Comparison of ENCODE assay signal across 1 cellular context in the genomic region with DNA sequence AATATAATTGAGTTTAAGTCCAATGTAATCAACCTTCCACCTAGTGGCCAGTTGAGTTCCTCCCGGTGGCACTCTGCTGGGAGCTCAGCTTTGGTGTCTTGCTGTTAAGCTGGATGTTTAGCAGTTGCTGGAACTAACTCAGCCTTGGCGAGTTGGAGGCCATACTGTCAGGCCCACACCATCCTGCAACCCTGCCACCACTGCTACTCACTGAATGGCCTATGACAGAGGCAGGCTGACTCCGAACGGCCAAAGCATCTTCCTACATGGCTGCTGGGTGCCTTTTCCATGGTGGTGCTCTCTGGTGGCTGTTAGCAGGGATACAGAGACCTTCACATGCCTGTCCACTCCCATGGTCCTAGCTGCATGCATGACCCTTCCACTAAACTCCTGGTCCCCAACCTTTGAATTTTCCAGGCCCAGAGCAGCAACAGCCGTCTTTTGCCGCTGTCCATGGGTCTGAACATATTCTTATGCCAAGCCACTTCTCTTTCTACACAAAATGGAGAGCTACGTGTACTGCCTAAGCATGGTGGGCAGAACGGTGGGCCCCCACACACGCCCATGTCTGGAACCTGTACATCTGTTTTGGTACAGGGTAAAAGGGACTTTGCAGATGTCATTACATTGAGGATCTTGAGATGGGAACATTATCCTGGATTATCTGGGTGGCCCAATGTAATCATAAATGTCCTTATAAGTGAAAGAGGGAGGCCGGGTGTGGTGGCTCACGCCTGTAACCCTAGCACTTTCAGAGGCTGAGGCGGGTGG.
TF ChIP-seq lines count a peak whose summit lies in the region.

No MANE protein-coding gene starts in this region.

TF ChIP-seq in HepG2, 621 proteins besides CTCF, POLR2A, EP300 and RAD21 (continued from another document and continues in another):
- TF ChIP-seq MIXL1 (CRISPR knock-in tag; IDR thresholded peaks at IDR 0.05): 0 out of 2 replicates have a peak, but pooled peaks have one; percentile 17
- no peak for TF ChIP-seq SRY (CRISPR knock-in tag; IDR thresholded peaks at IDR 0.05)
- TF ChIP-seq, protein P1, sequence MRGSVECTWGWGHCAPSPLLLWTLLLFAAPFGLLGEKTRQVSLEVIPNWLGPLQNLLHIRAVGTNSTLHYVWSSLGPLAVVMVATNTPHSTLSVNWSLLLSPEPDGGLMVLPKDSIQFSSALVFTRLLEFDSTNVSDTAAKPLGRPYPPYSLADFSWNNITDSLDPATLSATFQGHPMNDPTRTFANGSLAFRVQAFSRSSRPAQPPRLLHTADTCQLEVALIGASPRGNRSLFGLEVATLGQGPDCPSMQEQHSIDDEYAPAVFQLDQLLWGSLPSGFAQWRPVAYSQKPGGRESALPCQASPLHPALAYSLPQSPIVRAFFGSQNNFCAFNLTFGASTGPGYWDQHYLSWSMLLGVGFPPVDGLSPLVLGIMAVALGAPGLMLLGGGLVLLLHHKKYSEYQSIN (CRISPR knock-in tag; IDR thresholded peaks at IDR 0.05; ENCODE audit: borderline replicate concordance): no peak
- TF ChIP-seq, protein P2, sequence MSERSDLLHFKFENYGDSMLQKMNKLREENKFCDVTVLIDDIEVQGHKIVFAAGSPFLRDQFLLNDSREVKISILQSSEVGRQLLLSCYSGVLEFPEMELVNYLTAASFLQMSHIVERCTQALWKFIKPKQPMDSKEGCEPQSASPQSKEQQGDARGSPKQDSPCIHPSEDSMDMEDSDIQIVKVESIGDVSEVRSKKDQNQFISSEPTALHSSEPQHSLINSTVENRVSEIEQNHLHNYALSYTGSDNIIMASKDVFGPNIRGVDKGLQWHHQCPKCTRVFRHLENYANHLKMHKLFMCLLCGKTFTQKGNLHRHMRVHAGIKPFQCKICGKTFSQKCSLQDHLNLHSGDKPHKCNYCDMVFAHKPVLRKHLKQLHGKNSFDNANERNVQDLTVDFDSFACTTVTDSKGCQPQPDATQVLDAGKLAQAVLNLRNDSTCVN (CRISPR knock-in tag; IDR thresholded peaks at IDR 0.05; ENCODE audit: borderline replicate concordance): 0 out of 2 replicates have a peak, but pooled peaks have one; percentile 31
- no peak for TF ChIP-seq CCAR2 (optimal IDR thresholded peaks at IDR 0.05; ENCODE audit: low read depth, low read length)
- 0 out of 2 replicates have a peak, but pooled peaks have one; percentile 18 for TF ChIP-seq NCOA2 (CRISPR knock-in tag; IDR thresholded peaks at IDR 0.05)
- TF ChIP-seq CBX5 (CRISPR knock-in tag; IDR thresholded peaks at IDR 0.05; ENCODE audit: borderline replicate concordance): peak; percentile 55; the same call in 1 of the 2 replicates
- no peak for TF ChIP-seq ZNF317 (CRISPR knock-in tag; IDR thresholded peaks at IDR 0.05)
- TF ChIP-seq, protein P3, sequence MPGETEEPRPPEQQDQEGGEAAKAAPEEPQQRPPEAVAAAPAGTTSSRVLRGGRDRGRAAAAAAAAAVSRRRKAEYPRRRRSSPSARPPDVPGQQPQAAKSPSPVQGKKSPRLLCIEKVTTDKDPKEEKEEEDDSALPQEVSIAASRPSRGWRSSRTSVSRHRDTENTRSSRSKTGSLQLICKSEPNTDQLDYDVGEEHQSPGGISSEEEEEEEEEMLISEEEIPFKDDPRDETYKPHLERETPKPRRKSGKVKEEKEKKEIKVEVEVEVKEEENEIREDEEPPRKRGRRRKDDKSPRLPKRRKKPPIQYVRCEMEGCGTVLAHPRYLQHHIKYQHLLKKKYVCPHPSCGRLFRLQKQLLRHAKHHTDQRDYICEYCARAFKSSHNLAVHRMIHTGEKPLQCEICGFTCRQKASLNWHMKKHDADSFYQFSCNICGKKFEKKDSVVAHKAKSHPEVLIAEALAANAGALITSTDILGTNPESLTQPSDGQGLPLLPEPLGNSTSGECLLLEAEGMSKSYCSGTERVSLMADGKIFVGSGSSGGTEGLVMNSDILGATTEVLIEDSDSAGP (CRISPR knock-in tag; IDR thresholded peaks at IDR 0.05; ENCODE audit: borderline replicate concordance): peak; percentile 60
- TF ChIP-seq ZNF644 (CRISPR knock-in tag; IDR thresholded peaks at IDR 0.05; ENCODE audit: low read depth): peak; percentile 55; the same call in 1 of the 2 replicates
- 0 out of 2 replicates have a peak, but pooled peaks have one; percentile 17 for TF ChIP-seq ZNF292 (CRISPR knock-in tag; IDR thresholded peaks at IDR 0.05; ENCODE audit: borderline replicate concordance, low read depth)
- TF ChIP-seq ZFX (CRISPR knock-in tag; IDR thresholded peaks at IDR 0.05; ENCODE audit: low read depth): 0 out of 2 replicates have a peak, but pooled peaks have one; percentile 15
- TF ChIP-seq WIZ (CRISPR knock-in tag; IDR thresholded peaks at IDR 0.05): no peak
- 0 out of 2 replicates have a peak, but pooled peaks have one; percentile 71 for TF ChIP-seq SMAD1 (CRISPR knock-in tag; IDR thresholded peaks at IDR 0.05; ENCODE audit: borderline replicate concordance, low read depth)
- peak; percentile 65; the same call in 1 of the 2 replicates for TF ChIP-seq ZNF891 (CRISPR knock-in tag; IDR thresholded peaks at IDR 0.05)
- no peak for TF ChIP-seq HMGA1 (CRISPR knock-in tag; conservative IDR thresholded peaks at IDR 0.05)
- TF ChIP-seq MYNN (CRISPR knock-in tag; IDR thresholded peaks at IDR 0.05; ENCODE audit: low read depth): no peak
- TF ChIP-seq, protein P4, sequence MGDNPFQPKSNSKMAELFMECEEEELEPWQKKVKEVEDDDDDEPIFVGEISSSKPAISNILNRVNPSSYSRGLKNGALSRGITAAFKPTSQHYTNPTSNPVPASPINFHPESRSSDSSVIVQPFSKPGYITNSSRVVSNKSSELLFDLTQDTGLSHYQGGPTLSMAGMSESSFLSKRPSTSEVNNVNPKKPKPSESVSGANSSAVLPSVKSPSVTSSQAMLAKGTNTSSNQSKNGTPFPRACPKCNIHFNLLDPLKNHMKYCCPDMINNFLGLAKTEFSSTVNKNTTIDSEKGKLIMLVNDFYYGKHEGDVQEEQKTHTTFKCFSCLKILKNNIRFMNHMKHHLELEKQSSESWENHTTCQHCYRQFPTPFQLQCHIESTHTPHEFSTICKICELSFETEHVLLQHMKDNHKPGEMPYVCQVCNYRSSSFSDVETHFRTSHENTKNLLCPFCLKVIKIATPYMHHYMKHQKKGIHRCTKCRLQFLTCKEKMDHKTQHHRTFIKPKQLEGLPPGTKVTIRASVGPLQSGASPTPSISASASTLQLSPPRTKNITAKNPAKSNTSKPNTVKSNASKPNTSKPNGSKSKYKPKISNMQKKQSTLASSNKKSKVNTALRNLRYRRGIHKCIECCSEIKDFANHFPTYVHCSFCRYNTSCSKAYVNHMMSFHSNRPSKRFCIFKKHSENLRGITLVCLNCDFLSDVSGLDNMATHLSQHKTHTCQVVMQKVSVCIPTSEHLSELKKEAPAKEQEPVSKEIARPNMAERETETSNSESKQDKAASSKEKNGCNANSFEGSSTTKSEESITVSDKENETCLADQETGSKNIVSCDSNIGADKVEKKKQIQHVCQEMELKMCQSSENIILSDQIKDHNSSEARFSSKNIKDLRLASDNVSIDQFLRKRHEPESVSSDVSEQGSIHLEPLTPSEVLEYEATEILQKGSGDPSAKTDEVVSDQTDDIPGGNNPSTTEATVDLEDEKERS (CRISPR knock-in tag; IDR thresholded peaks at IDR 0.05): no peak
- TF ChIP-seq SRSF1 (optimal IDR thresholded peaks at IDR 0.05; ENCODE audit: low read depth, low read length): no peak
- TF ChIP-seq, protein P5, sequence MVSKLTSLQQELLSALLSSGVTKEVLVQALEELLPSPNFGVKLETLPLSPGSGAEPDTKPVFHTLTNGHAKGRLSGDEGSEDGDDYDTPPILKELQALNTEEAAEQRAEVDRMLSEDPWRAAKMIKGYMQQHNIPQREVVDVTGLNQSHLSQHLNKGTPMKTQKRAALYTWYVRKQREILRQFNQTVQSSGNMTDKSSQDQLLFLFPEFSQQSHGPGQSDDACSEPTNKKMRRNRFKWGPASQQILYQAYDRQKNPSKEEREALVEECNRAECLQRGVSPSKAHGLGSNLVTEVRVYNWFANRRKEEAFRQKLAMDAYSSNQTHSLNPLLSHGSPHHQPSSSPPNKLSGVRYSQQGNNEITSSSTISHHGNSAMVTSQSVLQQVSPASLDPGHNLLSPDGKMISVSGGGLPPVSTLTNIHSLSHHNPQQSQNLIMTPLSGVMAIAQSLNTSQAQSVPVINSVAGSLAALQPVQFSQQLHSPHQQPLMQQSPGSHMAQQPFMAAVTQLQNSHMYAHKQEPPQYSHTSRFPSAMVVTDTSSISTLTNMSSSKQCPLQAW (CRISPR knock-in tag; IDR thresholded peaks at IDR 0.05): peak; percentile 15; the same call in 1 of the 2 replicates
- TF ChIP-seq ZNF136 (CRISPR knock-in tag; IDR thresholded peaks at IDR 0.05; ENCODE audit: low read depth): no peak
- TF ChIP-seq NCOR1 (IDR thresholded peaks at IDR 0.05; ENCODE audit: borderline replicate concordance, low read length): peak; percentile 37; the same call in 1 of the 2 replicates
- no peak for TF ChIP-seq FOXA1 (IDR thresholded peaks at IDR 0.05)
- TF ChIP-seq FOXA1 (CRISPR knock-in tag; IDR thresholded peaks at IDR 0.05): peak; percentile 20; the same call in 1 of the 2 replicates
- TF ChIP-seq POLR2AphosphoS5 (IDR thresholded peaks at IDR 0.05; ENCODE audit: low read depth, low read length): no peak
- no peak for TF ChIP-seq HOXA3 (CRISPR knock-in tag; IDR thresholded peaks at IDR 0.05)
- no peak for TF ChIP-seq ZNF530 (CRISPR knock-in tag; IDR thresholded peaks at IDR 0.05; ENCODE audit: low read depth)
- no peak for TF ChIP-seq MEF2D (CRISPR knock-in tag; IDR thresholded peaks at IDR 0.05)
- TF ChIP-seq, protein P6, sequence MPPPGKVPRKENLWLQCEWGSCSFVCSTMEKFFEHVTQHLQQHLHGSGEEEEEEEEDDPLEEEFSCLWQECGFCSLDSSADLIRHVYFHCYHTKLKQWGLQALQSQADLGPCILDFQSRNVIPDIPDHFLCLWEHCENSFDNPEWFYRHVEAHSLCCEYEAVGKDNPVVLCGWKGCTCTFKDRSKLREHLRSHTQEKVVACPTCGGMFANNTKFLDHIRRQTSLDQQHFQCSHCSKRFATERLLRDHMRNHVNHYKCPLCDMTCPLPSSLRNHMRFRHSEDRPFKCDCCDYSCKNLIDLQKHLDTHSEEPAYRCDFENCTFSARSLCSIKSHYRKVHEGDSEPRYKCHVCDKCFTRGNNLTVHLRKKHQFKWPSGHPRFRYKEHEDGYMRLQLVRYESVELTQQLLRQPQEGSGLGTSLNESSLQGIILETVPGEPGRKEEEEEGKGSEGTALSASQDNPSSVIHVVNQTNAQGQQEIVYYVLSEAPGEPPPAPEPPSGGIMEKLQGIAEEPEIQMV (CRISPR knock-in tag; IDR thresholded peaks at IDR 0.05; ENCODE audit: low read depth): peak; percentile 41; the same call in 1 of the 2 replicates
- TF ChIP-seq, protein P7, sequence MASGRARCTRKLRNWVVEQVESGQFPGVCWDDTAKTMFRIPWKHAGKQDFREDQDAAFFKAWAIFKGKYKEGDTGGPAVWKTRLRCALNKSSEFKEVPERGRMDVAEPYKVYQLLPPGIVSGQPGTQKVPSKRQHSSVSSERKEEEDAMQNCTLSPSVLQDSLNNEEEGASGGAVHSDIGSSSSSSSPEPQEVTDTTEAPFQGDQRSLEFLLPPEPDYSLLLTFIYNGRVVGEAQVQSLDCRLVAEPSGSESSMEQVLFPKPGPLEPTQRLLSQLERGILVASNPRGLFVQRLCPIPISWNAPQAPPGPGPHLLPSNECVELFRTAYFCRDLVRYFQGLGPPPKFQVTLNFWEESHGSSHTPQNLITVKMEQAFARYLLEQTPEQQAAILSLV (CRISPR knock-in tag; IDR thresholded peaks at IDR 0.05; ENCODE audit: borderline replicate concordance): 0 out of 2 replicates have a peak, but pooled peaks have one; percentile 65
- TF ChIP-seq ZNF619 (CRISPR knock-in tag; IDR thresholded peaks at IDR 0.05): 0 out of 2 replicates have a peak, but pooled peaks have one; percentile 39
- TF ChIP-seq, protein P8, sequence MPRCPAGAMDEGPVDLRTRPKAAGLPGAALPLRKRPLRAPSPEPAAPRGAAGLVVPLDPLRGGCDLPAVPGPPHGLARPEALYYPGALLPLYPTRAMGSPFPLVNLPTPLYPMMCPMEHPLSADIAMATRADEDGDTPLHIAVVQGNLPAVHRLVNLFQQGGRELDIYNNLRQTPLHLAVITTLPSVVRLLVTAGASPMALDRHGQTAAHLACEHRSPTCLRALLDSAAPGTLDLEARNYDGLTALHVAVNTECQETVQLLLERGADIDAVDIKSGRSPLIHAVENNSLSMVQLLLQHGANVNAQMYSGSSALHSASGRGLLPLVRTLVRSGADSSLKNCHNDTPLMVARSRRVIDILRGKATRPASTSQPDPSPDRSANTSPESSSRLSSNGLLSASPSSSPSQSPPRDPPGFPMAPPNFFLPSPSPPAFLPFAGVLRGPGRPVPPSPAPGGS (CRISPR knock-in tag; IDR thresholded peaks at IDR 0.05): no peak
- TF ChIP-seq, protein P9, sequence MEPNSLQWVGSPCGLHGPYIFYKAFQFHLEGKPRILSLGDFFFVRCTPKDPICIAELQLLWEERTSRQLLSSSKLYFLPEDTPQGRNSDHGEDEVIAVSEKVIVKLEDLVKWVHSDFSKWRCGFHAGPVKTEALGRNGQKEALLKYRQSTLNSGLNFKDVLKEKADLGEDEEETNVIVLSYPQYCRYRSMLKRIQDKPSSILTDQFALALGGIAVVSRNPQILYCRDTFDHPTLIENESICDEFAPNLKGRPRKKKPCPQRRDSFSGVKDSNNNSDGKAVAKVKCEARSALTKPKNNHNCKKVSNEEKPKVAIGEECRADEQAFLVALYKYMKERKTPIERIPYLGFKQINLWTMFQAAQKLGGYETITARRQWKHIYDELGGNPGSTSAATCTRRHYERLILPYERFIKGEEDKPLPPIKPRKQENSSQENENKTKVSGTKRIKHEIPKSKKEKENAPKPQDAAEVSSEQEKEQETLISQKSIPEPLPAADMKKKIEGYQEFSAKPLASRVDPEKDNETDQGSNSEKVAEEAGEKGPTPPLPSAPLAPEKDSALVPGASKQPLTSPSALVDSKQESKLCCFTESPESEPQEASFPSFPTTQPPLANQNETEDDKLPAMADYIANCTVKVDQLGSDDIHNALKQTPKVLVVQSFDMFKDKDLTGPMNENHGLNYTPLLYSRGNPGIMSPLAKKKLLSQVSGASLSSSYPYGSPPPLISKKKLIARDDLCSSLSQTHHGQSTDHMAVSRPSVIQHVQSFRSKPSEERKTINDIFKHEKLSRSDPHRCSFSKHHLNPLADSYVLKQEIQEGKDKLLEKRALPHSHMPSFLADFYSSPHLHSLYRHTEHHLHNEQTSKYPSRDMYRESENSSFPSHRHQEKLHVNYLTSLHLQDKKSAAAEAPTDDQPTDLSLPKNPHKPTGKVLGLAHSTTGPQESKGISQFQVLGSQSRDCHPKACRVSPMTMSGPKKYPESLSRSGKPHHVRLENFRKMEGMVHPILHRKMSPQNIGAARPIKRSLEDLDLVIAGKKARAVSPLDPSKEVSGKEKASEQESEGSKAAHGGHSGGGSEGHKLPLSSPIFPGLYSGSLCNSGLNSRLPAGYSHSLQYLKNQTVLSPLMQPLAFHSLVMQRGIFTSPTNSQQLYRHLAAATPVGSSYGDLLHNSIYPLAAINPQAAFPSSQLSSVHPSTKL (CRISPR knock-in tag; IDR thresholded peaks at IDR 0.05): peak; percentile 23; the same call in 1 of the 2 replicates
- peak; percentile 43; the same call in 1 of the 2 replicates for TF ChIP-seq ZNF350 (CRISPR knock-in tag; IDR thresholded peaks at IDR 0.05; ENCODE audit: borderline replicate concordance, low read depth)
- TF ChIP-seq LCORL (IDR thresholded peaks at IDR 0.05): no peak
- 0 out of 2 replicates have a peak, but pooled peaks have one; percentile 46 for TF ChIP-seq LCORL (CRISPR knock-in tag; IDR thresholded peaks at IDR 0.05)
- TF ChIP-seq REPIN1 (CRISPR knock-in tag; IDR thresholded peaks at IDR 0.05; ENCODE audit: borderline replicate concordance, low read depth): 0 out of 2 replicates have a peak, but pooled peaks have one; percentile 33
- no peak for TF ChIP-seq ZNF343 (CRISPR knock-in tag; IDR thresholded peaks at IDR 0.05)
